18 cellular contexts compared by ENCODE assay signal in the genomic region with DNA sequence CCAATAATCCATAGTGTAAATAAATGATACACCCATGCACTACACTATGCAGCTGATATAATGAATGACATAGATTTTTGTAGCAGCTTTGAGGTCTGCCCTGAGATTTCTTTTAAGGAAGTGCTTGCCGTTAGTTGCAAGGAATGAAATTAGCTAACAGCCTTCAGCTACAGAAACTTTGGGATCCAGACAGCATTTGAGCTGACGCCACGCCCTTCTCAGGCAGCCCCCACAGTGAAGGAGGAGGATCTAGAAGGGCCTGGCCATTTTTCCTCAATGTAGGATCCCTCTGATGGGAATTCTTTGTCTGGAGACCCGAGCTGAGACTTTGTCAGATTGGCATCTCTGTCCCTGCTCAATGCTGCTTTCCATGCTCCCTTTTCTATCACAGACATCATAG. TPM values are rescaled to one million over a fixed set of nuclear protein-coding genes. Genes with fewer than 3 reads are reported as not detected.
"Had no signal": no experiment of that assay in that cellular context is flagged by ENCODE, and none has a peak within 500 bp of the region (broad histone marks: within the 10 kb centered on the region; RNA-seq: fewer than 3 reads in every experiment).

No MANE protein-coding gene starts in this region.

- H3K36me3 Mint-ChIP-seq: activated naive CD8-positive, alpha-beta T cell treated with anti-CD3 and anti-CD28 coated beads for 36 hours had no signal

- H3K4me3 ChIP-seq: heart right ventricle, mucosa of descending colon, stomach, thoracic aorta had no signal

- H3K9me3 Mint-ChIP-seq: activated T-helper 1 cell treated with anti-CD3 and anti-CD28 coated beads, Interleukin-12 subunit alpha, Interleukin-12 subunit beta, Interleukin-2, Interleukin-4 antibody, amounts not matched to agents 30 ng/mL and 10 ng/mL and 1 ng/mL, durations not matched to agents 14 hours and 24 hours and 36 hours; dendritic cell treated with granulocyte-macrophage colony-stimulating factor and Interleukin-4, amounts not matched to agents 40 ng/mL and 50 ng/mL, for 4 days; memory B cell had no signal

- H3K27me3 Mint-ChIP-seq: memory B cell had no signal

- H3K4me3 Mint-ChIP-seq: activated CD4-positive, alpha-beta T cell treated with anti-CD3 and anti-CD28 coated beads, Interleukin-2, amount 10 ng/mL, durations not matched to agents 7 days and 5 days; activated naive CD8-positive, alpha-beta T cell treated with anti-CD3 and anti-CD28 coated beads for 36 hours; activated T-helper 1 cell treated with anti-CD3 and anti-CD28 coated beads, Interleukin-12 subunit alpha, Interleukin-12 subunit beta, Interleukin-2, Interleukin-4 antibody, amounts not matched to agents 30 ng/mL and 10 ng/mL and 1 ng/mL, durations not matched to agents 14 hours and 24 hours and 36 hours; dendritic cell treated with granulocyte-macrophage colony-stimulating factor and Interleukin-4, amounts not matched to agents 40 ng/mL and 50 ng/mL, for 4 days; effector memory CD8-positive, alpha-beta T cell; memory B cell; naive thymus-derived CD8-positive, alpha-beta T cell had no signal

- H3K27ac Mint-ChIP-seq: activated CD4-positive, alpha-beta T cell treated with anti-CD3 and anti-CD28 coated beads, Interleukin-2, amount 10 ng/mL, durations not matched to agents 7 days and 5 days; activated naive CD8-positive, alpha-beta T cell treated with anti-CD3 and anti-CD28 coated beads for 36 hours; activated T-helper 1 cell treated with anti-CD3 and anti-CD28 coated beads, Interleukin-12 subunit alpha, Interleukin-12 subunit beta, Interleukin-2, Interleukin-4 antibody, amounts not matched to agents 30 ng/mL and 10 ng/mL and 1 ng/mL, durations not matched to agents 14 hours and 24 hours and 36 hours; dendritic cell treated with granulocyte-macrophage colony-stimulating factor and Interleukin-4, amounts not matched to agents 40 ng/mL and 50 ng/mL, for 4 days; effector memory CD8-positive, alpha-beta T cell; memory B cell; naive thymus-derived CD8-positive, alpha-beta T cell had no signal

- H3K27ac ChIP-seq: brain microvascular endothelial cell, neutrophil, thoracic aorta had no signal

- H3K36me3 ChIP-seq: brain microvascular endothelial cell, heart right ventricle, neutrophil, stomach, thoracic aorta had no signal

- ATAC-seq: effector memory CD8-positive, alpha-beta T cell; heart right ventricle; mucosa of descending colon; naive thymus-derived CD8-positive, alpha-beta T cell had no signal

- H3K9me3 ChIP-seq: heart right ventricle, mucosa of descending colon, neutrophil, stomach, thoracic aorta had no signal

- H3K4me1 Mint-ChIP-seq: activated CD4-positive, alpha-beta T cell treated with anti-CD3 and anti-CD28 coated beads, Interleukin-2, amount 10 ng/mL, durations not matched to agents 7 days and 5 days; activated naive CD8-positive, alpha-beta T cell treated with anti-CD3 and anti-CD28 coated beads for 36 hours had no signal

- DNase-seq: activated CD4-positive, alpha-beta T cell treated with anti-CD3 and anti-CD28 coated beads, Interleukin-2, amount 10 ng/mL, durations not matched to agents 7 days and 5 days; activated CD8-positive, alpha-beta memory T cell treated with anti-CD3 and anti-CD28 coated beads, Interleukin-2, amount 50 U/mL, for 48 hours; activated naive CD8-positive, alpha-beta T cell treated with anti-CD3 and anti-CD28 coated beads for 36 hours; anterior cingulate cortex; brain microvascular endothelial cell; cerebellar nuclear complex; effector memory CD8-positive, alpha-beta T cell; foreskin melanocyte; heart right ventricle; mucosa of descending colon; naive thymus-derived CD8-positive, alpha-beta T cell; stomach had no signal

- H3K27me3 ChIP-seq: brain microvascular endothelial cell, heart right ventricle, stomach had no signal

RNA-seq across cellular contexts. Expression of a gene that starts 6.1 kb away (rescaled TPM):
- total RNA-seq: activated CD4-positive, alpha-beta T cell treated with anti-CD3 and anti-CD28 coated beads, Interleukin-2, amount 10 ng/mL, durations not matched to agents 7 days and 5 days; activated naive CD8-positive, alpha-beta T cell treated with anti-CD3 and anti-CD28 coated beads for 36 hours; activated T-helper 1 cell treated with anti-CD3 and anti-CD28 coated beads, Interleukin-12 subunit alpha, Interleukin-12 subunit beta, Interleukin-2, Interleukin-4 antibody, amounts not matched to agents 30 ng/mL and 10 ng/mL and 1 ng/mL, durations not matched to agents 14 hours and 24 hours and 36 hours; T-helper 2 cell treated with Interferon-gamma antibody and Interleukin-4, amounts not matched to agents 100 ng/mL and 5 ng/mL, for 36 hours had no signal
- polyA plus RNA-seq: naive thymus-derived CD8-positive, alpha-beta T cell had no signal
